ENCODE assay signal across 2 cellular contexts in genomic region chrX:2984342-2984741, GRCh38.
TF ChIP-seq lines count a peak whose summit lies in the region.

No MANE protein-coding gene starts in this region.

TF ChIP-seq in GM23338, 12 proteins besides CTCF, POLR2A, EP300 and RAD21:
- TF ChIP-seq ZNF462 (CRISPR knock-in tag; IDR thresholded peaks at IDR 0.05), result no peak
- no peak for TF ChIP-seq EZH2phosphoT487 (IDR thresholded peaks at IDR 0.05; ENCODE audit: unreplicated experiment)
- TF ChIP-seq JUNB (IDR thresholded peaks at IDR 0.05; ENCODE audit: unreplicated experiment), result no peak
- no peak for TF ChIP-seq NANOG (IDR thresholded peaks at IDR 0.05; ENCODE audit: borderline replicate concordance)
- no peak for TF ChIP-seq STAT1 (IDR thresholded peaks at IDR 0.05; ENCODE audit: unreplicated experiment)
- TF ChIP-seq ZNF331 (CRISPR knock-in tag; IDR thresholded peaks at IDR 0.05; ENCODE audit: low read depth), result no peak
- TF ChIP-seq ZNF114 (CRISPR knock-in tag; IDR thresholded peaks at IDR 0.05), result no peak

TF ChIP-seq in H1, 55 proteins besides CTCF, POLR2A, EP300 and RAD21:
- TF ChIP-seq HDAC6 (IDR thresholded peaks at IDR 0.05; ENCODE audit: low read depth, low read length) (no peak), GTF2F1 (IDR thresholded peaks at IDR 0.05; ENCODE audit: borderline replicate concordance, low read depth, low read length) (no peak), SIN3A (conservative IDR thresholded peaks at IDR 0.05 in 1 of 2, IDR thresholded peaks at IDR 0.05 in 1 of 2; ENCODE audit: low read depth in 1 of 2, low read length in 2 of 2) (no peak), CREB1 (IDR thresholded peaks at IDR 0.05) (no peak), CHD1 (IDR thresholded peaks at IDR 0.05; ENCODE audit: low read depth, low read length) (no peak), E2F6 (IDR thresholded peaks at IDR 0.05) (no peak), FOSL1 (IDR thresholded peaks at IDR 0.05; ENCODE audit: insufficient read depth, low read depth, low read length) (no peak), PHF8 (conservative IDR thresholded peaks at IDR 0.05; ENCODE audit: low read depth, low read length) (no peak), RFX5 (IDR thresholded peaks at IDR 0.05; ENCODE audit: borderline replicate concordance, low read depth, low read length) (no peak), TCF12 (IDR thresholded peaks at IDR 0.05; ENCODE audit: low read depth, low read length) (no peak), MAFK (IDR thresholded peaks at IDR 0.05; ENCODE audit: low read depth, low read length) (no peak), EGR1 (IDR thresholded peaks at IDR 0.05; ENCODE audit: borderline replicate concordance, low read depth, low read length) (no peak), KDM5A (IDR thresholded peaks at IDR 0.05; ENCODE audit: low read length) (no peak), CEBPB (IDR thresholded peaks at IDR 0.05; ENCODE audit: low read depth, low read length) (no peak), JUN (IDR thresholded peaks at IDR 0.05; ENCODE audit: low read depth, low read length) (no peak), CBX8 (IDR thresholded peaks at IDR 0.05; ENCODE audit: borderline replicate concordance, low read depth, low read length) (no peak), CBX5 (IDR thresholded peaks at IDR 0.05; ENCODE audit: low read depth, low read length) (no peak), CHD7 (IDR thresholded peaks at IDR 0.05; ENCODE audit: insufficient replicate concordance, low read length) (no peak)
